ENCODE assay signal across 32 cellular contexts in genomic region chr12:120421701-120422100, GRCh38. TPM values are rescaled to one million over a fixed set of nuclear protein-coding genes. Genes with fewer than 3 reads are reported as not detected.
"Had no signal": no experiment of that assay in that cellular context is flagged by ENCODE, and none has a peak within 500 bp of the region (broad histone marks: within the 10 kb centered on the region; RNA-seq: fewer than 3 reads in every experiment).

No MANE protein-coding gene starts in this region.

- H3K27ac Mint-ChIP-seq: activated B cell treated with CpG ODN at 0.5 μM for 24 hours; activated CD4-positive, alpha-beta T cell treated with anti-CD3 and anti-CD28 coated beads, Interleukin-2, amount 10 ng/mL, durations not matched to agents 24 days and 14 days; activated CD8-positive, alpha-beta memory T cell treated with anti-CD3 and anti-CD28 coated beads, Interleukin-2, amount 10 ng/mL, durations not matched to agents 7 days and 5 days; activated naive CD4-positive, alpha-beta T cell treated with anti-CD3 and anti-CD28 coated beads, Interleukin-2, amount 50 U/mL, for 72 hours; activated naive CD8-positive, alpha-beta T cell treated with anti-CD3 and anti-CD28 coated beads, Interleukin-2, amount 50 U/mL, for 24 hours; activated T-cell treated with anti-CD3 and anti-CD28 coated beads, Interleukin-2, amount 50 U/mL, for 24 hours; activated T-helper 1 cell treated with anti-CD3 and anti-CD28 coated beads, Interleukin-12 subunit alpha, Interleukin-12 subunit beta, Interleukin-2, Interleukin-4 antibody, amounts not matched to agents 30 ng/mL and 10 ng/mL and 1 ng/mL, durations not matched to agents 14 hours and 24 hours and 36 hours; T-helper 1 cell treated with Interleukin-12 subunit alpha and Interleukin-12 subunit beta and Interleukin-4 antibody, amounts not matched to agents 30 μg/mL and 1 μg/mL, for 36 hours had no signal

- DNase-seq: activated B cell treated with CpG ODN at 0.5 μM for 24 hours; activated CD4-positive, alpha-beta T cell treated with anti-CD3 and anti-CD28 coated beads for 1 hour; activated CD4-positive, alpha-beta T cell treated with anti-CD3 and anti-CD28 coated beads, Interleukin-2, amount 10 ng/mL, durations not matched to agents 24 days and 14 days; activated CD4-positive, alpha-beta T cell treated with anti-CD3 and anti-CD28 coated beads, Interleukin-2, amount 50 U/mL, for 48 hours; activated CD8-positive, alpha-beta memory T cell treated with anti-CD3 and anti-CD28 coated beads, Interleukin-2, amount 10 ng/mL, durations not matched to agents 7 days and 5 days; activated effector memory CD4-positive, alpha-beta T cell treated with Interleukin-2 at 50 U/mL for 16 hours; activated naive CD4-positive, alpha-beta T cell; activated naive CD8-positive, alpha-beta T cell treated with anti-CD3 and anti-CD28 coated beads, Interleukin-2, amount 50 U/mL, for 24 hours; activated T-cell treated with anti-CD3 and anti-CD28 coated beads, Interleukin-2, amount 50 U/mL, for 24 hours; amniotic stem cell; body of pancreas; KG1; MG63; MV-4-11; NCI-H1105; NCI-H1436 treated with DMSO at 0.1 percent for 48 hours; NCI-H187 treated with DMSO at 0.1 percent for 48 hours; NCI-H2081 treated with DMSO at 0.1 percent for 48 hours; NCI-H345; NCI-H510A; NCI-H526 treated with DMSO at 0.1 percent for 48 hours; NK-92 treated with Interleukin-12 subunit alpha and Interleukin-12 subunit beta, amount 100 ng/mL, for 24 hours; Peyer's patch; SHP77 had no signal

- H3K27ac ChIP-seq: ascending aorta, body of pancreas, Peyer's patch, SJSA1 had no signal

- H3K9me3 ChIP-seq: ascending aorta, body of pancreas, MG63, Peyer's patch, SJSA1 had no signal

- H3K9me3 Mint-ChIP-seq: activated B cell treated with CpG ODN at 0.5 μM for 24 hours; activated CD4-positive, alpha-beta T cell treated with anti-CD3 and anti-CD28 coated beads, Interleukin-2, amount 10 ng/mL, durations not matched to agents 24 days and 14 days; activated naive CD4-positive, alpha-beta T cell treated with anti-CD3 and anti-CD28 coated beads, Interleukin-2, amount 50 U/mL, for 72 hours; activated naive CD8-positive, alpha-beta T cell treated with anti-CD3 and anti-CD28 coated beads, Interleukin-2, amount 50 U/mL, for 24 hours; activated T-cell treated with anti-CD3 and anti-CD28 coated beads, Interleukin-2, amount 50 U/mL, for 24 hours; activated T-helper 1 cell treated with anti-CD3 and anti-CD28 coated beads, Interleukin-12 subunit alpha, Interleukin-12 subunit beta, Interleukin-2, Interleukin-4 antibody, amounts not matched to agents 30 ng/mL and 10 ng/mL and 1 ng/mL, durations not matched to agents 14 hours and 24 hours and 36 hours; central memory CD8-positive, alpha-beta T cell; T-helper 1 cell treated with Interleukin-12 subunit alpha and Interleukin-12 subunit beta and Interleukin-4 antibody, amounts not matched to agents 30 μg/mL and 1 μg/mL, for 36 hours had no signal

- H3K27me3 Mint-ChIP-seq: activated naive CD8-positive, alpha-beta T cell treated with anti-CD3 and anti-CD28 coated beads, Interleukin-2, amount 50 U/mL, for 24 hours had no signal

- H3K36me3 Mint-ChIP-seq: activated CD8-positive, alpha-beta memory T cell treated with anti-CD3 and anti-CD28 coated beads, Interleukin-2, amount 10 ng/mL, durations not matched to agents 7 days and 5 days; activated naive CD4-positive, alpha-beta T cell treated with anti-CD3 and anti-CD28 coated beads, Interleukin-2, amount 50 U/mL, for 72 hours had no signal

- H3K4me1 ChIP-seq: ascending aorta, body of pancreas, Peyer's patch, SJSA1 had no signal

- H3K4me3 Mint-ChIP-seq: activated B cell treated with CpG ODN at 0.5 μM for 24 hours; activated CD4-positive, alpha-beta T cell treated with anti-CD3 and anti-CD28 coated beads, Interleukin-2, amount 10 ng/mL, durations not matched to agents 24 days and 14 days; activated CD8-positive, alpha-beta memory T cell treated with anti-CD3 and anti-CD28 coated beads, Interleukin-2, amount 10 ng/mL, durations not matched to agents 7 days and 5 days; activated naive CD8-positive, alpha-beta T cell treated with anti-CD3 and anti-CD28 coated beads, Interleukin-2, amount 50 U/mL, for 24 hours; activated T-cell treated with anti-CD3 and anti-CD28 coated beads, Interleukin-2, amount 50 U/mL, for 24 hours; activated T-helper 1 cell treated with anti-CD3 and anti-CD28 coated beads, Interleukin-12 subunit alpha, Interleukin-12 subunit beta, Interleukin-2, Interleukin-4 antibody, amounts not matched to agents 30 ng/mL and 10 ng/mL and 1 ng/mL, durations not matched to agents 14 hours and 24 hours and 36 hours; central memory CD8-positive, alpha-beta T cell; T-helper 1 cell treated with Interleukin-12 subunit alpha and Interleukin-12 subunit beta and Interleukin-4 antibody, amounts not matched to agents 30 μg/mL and 1 μg/mL, for 36 hours had no signal

- FAIRE-seq: bronchial epithelial cell had no signal

- ATAC-seq: activated CD8-positive, alpha-beta memory T cell treated with anti-CD3 and anti-CD28 coated beads, Interleukin-2, amount 10 ng/mL, durations not matched to agents 7 days and 5 days; activated naive CD4-positive, alpha-beta T cell treated with anti-CD3 and anti-CD28 coated beads, Interleukin-2, amount 50 U/mL, for 72 hours; activated naive CD8-positive, alpha-beta T cell treated with anti-CD3 and anti-CD28 coated beads, Interleukin-2, amount 50 U/mL, for 24 hours; body of pancreas had no signal

- H3K27me3 ChIP-seq: ascending aorta, body of pancreas, MG63, Peyer's patch had no signal

- H3K36me3 ChIP-seq: ascending aorta, MG63, Peyer's patch, SJSA1 had no signal

- H3K4me1 Mint-ChIP-seq: activated B cell treated with CpG ODN at 0.5 μM for 24 hours; activated CD4-positive, alpha-beta T cell treated with anti-CD3 and anti-CD28 coated beads, Interleukin-2, amount 10 ng/mL, durations not matched to agents 24 days and 14 days; activated CD8-positive, alpha-beta memory T cell treated with anti-CD3 and anti-CD28 coated beads, Interleukin-2, amount 10 ng/mL, durations not matched to agents 7 days and 5 days; activated naive CD8-positive, alpha-beta T cell treated with anti-CD3 and anti-CD28 coated beads, Interleukin-2, amount 50 U/mL, for 24 hours; central memory CD8-positive, alpha-beta T cell had no signal

- H3K4me3 ChIP-seq: ascending aorta, body of pancreas, MG63, Peyer's patch, SJSA1 had no signal

RNA-seq across cellular contexts. Expression of gene MSI1, which starts 52.7 kb away (rescaled TPM):
- total RNA-seq: activated B cell treated with CpG ODN at 0.5 μM for 24 hours; activated T-helper 1 cell treated with anti-CD3 and anti-CD28 coated beads, Interleukin-12 subunit alpha, Interleukin-12 subunit beta, Interleukin-2, Interleukin-4 antibody, amounts not matched to agents 30 ng/mL and 10 ng/mL and 1 ng/mL, durations not matched to agents 14 hours and 24 hours and 36 hours; bronchial epithelial cell; LHCN-M2; SJSA1 had no signal
